28 cellular contexts compared by ENCODE assay signal in genomic region chr4:62510228-62510627, GRCh38.
"Had no signal": no experiment of that assay in that cellular context is flagged by ENCODE, and none has a peak within 500 bp of the region (broad histone marks: within the 10 kb centered on the region; RNA-seq: fewer than 3 reads in every experiment).

No MANE protein-coding gene starts in this region.

- ATAC-seq: activated naive CD4-positive, alpha-beta T cell treated with anti-CD3 and anti-CD28 coated beads, Interleukin-2, amount 50 U/mL, for 72 hours; activated T-cell treated with anti-CD3 and anti-CD28 coated beads, Interleukin-2, amount 50 U/mL, for 72 hours; esophagus mucosa; T-helper 17 cell had no signal

- H3K27ac Mint-ChIP-seq: activated CD4-positive, alpha-beta memory T cell treated with anti-CD3 and anti-CD28 coated beads, Interleukin-2, amount 10 ng/mL, durations not matched to agents 7 days and 5 days; activated CD4-positive, alpha-beta T cell treated with anti-CD3 and anti-CD28 coated beads, Interleukin-2, amount 10 ng/mL, durations not matched to agents 7 days and 5 days; activated naive CD4-positive, alpha-beta T cell treated with anti-CD3 and anti-CD28 coated beads, Interleukin-2, amount 10 ng/mL, durations not matched to agents 7 days and 5 days; activated naive CD4-positive, alpha-beta T cell treated with anti-CD3 and anti-CD28 coated beads, Interleukin-2, amount 50 U/mL, for 72 hours; activated T-cell treated with anti-CD3 and anti-CD28 coated beads, Interleukin-2, amount 50 U/mL, for 24 hours; activated T-cell treated with anti-CD3 and anti-CD28 coated beads, Interleukin-2, amount 50 U/mL, for 72 hours; dendritic cell treated with granulocyte-macrophage colony-stimulating factor and Interleukin-4, amounts not matched to agents 40 ng/mL and 50 ng/mL, for 4 days; endodermal cell; T-helper 17 cell; T-helper 2 cell treated with Interferon-gamma antibody and Interleukin-4, amounts not matched to agents 5 μg/mL and 100 μg/mL, for 36 hours had no signal

- H3K36me3 ChIP-seq: brain microvascular endothelial cell had no signal

- H3K36me3 Mint-ChIP-seq: activated naive CD4-positive, alpha-beta T cell treated with anti-CD3 and anti-CD28 coated beads, Interleukin-2, amount 10 ng/mL, durations not matched to agents 7 days and 5 days; activated naive CD4-positive, alpha-beta T cell treated with anti-CD3 and anti-CD28 coated beads, Interleukin-2, amount 50 U/mL, for 72 hours had no signal

- H3K4me3 Mint-ChIP-seq: activated CD4-positive, alpha-beta memory T cell treated with anti-CD3 and anti-CD28 coated beads, Interleukin-2, amount 10 ng/mL, durations not matched to agents 7 days and 5 days; activated CD4-positive, alpha-beta T cell treated with anti-CD3 and anti-CD28 coated beads, Interleukin-2, amount 10 ng/mL, durations not matched to agents 7 days and 5 days; activated naive CD4-positive, alpha-beta T cell treated with anti-CD3 and anti-CD28 coated beads, Interleukin-2, amount 10 ng/mL, durations not matched to agents 7 days and 5 days; activated T-cell treated with anti-CD3 and anti-CD28 coated beads, Interleukin-2, amount 50 U/mL, for 24 hours; activated T-cell treated with anti-CD3 and anti-CD28 coated beads, Interleukin-2, amount 50 U/mL, for 72 hours; central memory CD8-positive, alpha-beta T cell; dendritic cell treated with granulocyte-macrophage colony-stimulating factor and Interleukin-4, amounts not matched to agents 40 ng/mL and 50 ng/mL, for 4 days; endodermal cell; T-helper 17 cell; T-helper 2 cell treated with Interferon-gamma antibody and Interleukin-4, amounts not matched to agents 5 μg/mL and 100 μg/mL, for 36 hours had no signal

- H3K4me1 Mint-ChIP-seq: activated CD4-positive, alpha-beta memory T cell treated with anti-CD3 and anti-CD28 coated beads, Interleukin-2, amount 10 ng/mL, durations not matched to agents 7 days and 5 days; activated CD4-positive, alpha-beta T cell treated with anti-CD3 and anti-CD28 coated beads, Interleukin-2, amount 10 ng/mL, durations not matched to agents 7 days and 5 days; activated naive CD4-positive, alpha-beta T cell treated with anti-CD3 and anti-CD28 coated beads, Interleukin-2, amount 10 ng/mL, durations not matched to agents 7 days and 5 days; central memory CD8-positive, alpha-beta T cell; T-helper 17 cell had no signal

- H3K27ac ChIP-seq: brain microvascular endothelial cell, coronary artery, dorsolateral prefrontal cortex had no signal

- H3K27me3 ChIP-seq: brain microvascular endothelial cell, dorsolateral prefrontal cortex had no signal

- H3K27me3 Mint-ChIP-seq: activated CD4-positive, alpha-beta memory T cell treated with anti-CD3 and anti-CD28 coated beads, Interleukin-2, amount 10 ng/mL, durations not matched to agents 7 days and 5 days; activated CD4-positive, alpha-beta T cell treated with anti-CD3 and anti-CD28 coated beads, Interleukin-2, amount 10 ng/mL, durations not matched to agents 7 days and 5 days; activated naive CD4-positive, alpha-beta T cell treated with anti-CD3 and anti-CD28 coated beads, Interleukin-2, amount 10 ng/mL, durations not matched to agents 7 days and 5 days; activated T-cell treated with anti-CD3 and anti-CD28 coated beads, Interleukin-2, amount 50 U/mL, for 24 hours; central memory CD8-positive, alpha-beta T cell; dendritic cell treated with granulocyte-macrophage colony-stimulating factor and Interleukin-4, amounts not matched to agents 40 ng/mL and 50 ng/mL, for 4 days; T-helper 17 cell had no signal

- DNase-seq: activated CD4-positive, alpha-beta memory T cell treated with anti-CD3 and anti-CD28 coated beads, Interleukin-2, amount 10 ng/mL, durations not matched to agents 7 days and 5 days; activated CD4-positive, alpha-beta T cell treated with anti-CD3 and anti-CD28 coated beads for 1 hour; activated CD4-positive, alpha-beta T cell treated with anti-CD3 and anti-CD28 coated beads for 4 hours; activated CD4-positive, alpha-beta T cell treated with anti-CD3 and anti-CD28 coated beads, Interleukin-2, amount 10 ng/mL, durations not matched to agents 7 days and 5 days; activated CD4-positive, alpha-beta T cell treated with anti-CD3 and anti-CD28 coated beads, Interleukin-2, amount 50 U/mL, for 4 hours; activated CD8-positive, alpha-beta memory T cell treated with anti-CD3 and anti-CD28 coated beads, Interleukin-2, amount 50 U/mL, for 48 hours; activated gamma-delta T cell; activated naive CD4-positive, alpha-beta T cell; activated naive CD4-positive, alpha-beta T cell treated with anti-CD3 and anti-CD28 coated beads, Interleukin-2, amount 10 ng/mL, durations not matched to agents 7 days and 5 days; activated T-cell treated with anti-CD3 and anti-CD28 coated beads for 4 hours; activated T-cell treated with anti-CD3 and anti-CD28 coated beads, Interleukin-2, amount 50 U/mL, for 24 hours; activated T-cell treated with anti-CD3 and anti-CD28 coated beads, Interleukin-2, amount 50 U/mL, for 72 hours; amniotic stem cell; anterior cingulate cortex; brain microvascular endothelial cell; dorsolateral prefrontal cortex; effector memory CD4-positive, alpha-beta T cell; endodermal cell; foreskin fibroblast; T-helper 1 cell; T-helper 17 cell; T1000 had no signal

- H3K9me3 Mint-ChIP-seq: endodermal cell had no signal

- H3K4me3 ChIP-seq: coronary artery, dorsolateral prefrontal cortex had no signal
